8 cellular contexts compared by ENCODE assay signal in the genomic region with DNA sequence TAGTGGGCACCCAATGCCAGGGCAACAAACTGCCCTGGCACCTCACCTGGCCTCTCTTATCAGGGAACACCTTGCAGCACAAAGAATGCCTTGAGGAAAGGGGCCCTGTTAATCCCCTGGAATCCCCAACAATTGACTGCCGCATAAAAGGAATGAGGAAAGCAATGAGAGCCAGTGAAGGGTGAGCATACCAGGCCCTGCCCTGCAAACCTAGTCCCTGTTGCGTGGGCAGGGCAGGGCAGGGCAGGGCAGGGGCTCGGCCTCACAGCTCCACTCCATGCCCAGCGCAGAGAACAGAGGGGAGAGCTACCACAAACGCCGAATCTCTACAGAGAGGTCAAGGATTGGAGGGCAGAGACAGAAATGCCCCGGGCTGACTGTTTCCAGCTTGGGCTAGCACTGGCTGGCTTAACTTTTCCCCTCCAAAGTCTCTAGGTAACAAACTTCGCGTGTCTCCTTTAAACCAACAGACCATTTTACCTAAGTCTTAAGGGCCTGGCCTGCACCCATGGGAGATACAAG. TPM values are rescaled to one million over a fixed set of nuclear protein-coding genes. Genes with fewer than 3 reads are reported as not detected.
DNase-seq lines count a peak whose midpoint lies in the region; ATAC-seq, FAIRE-seq and TF ChIP-seq lines count a peak whose summit lies in the region.

No MANE protein-coding gene starts in this region.

- H3K4me1 Mint-ChIP-seq in chondrocyte (ENCODE audit: low read depth), result peaks cover 73% of the 10 kb centered on the region
- H3K4me1 Mint-ChIP-seq in type B pancreatic cell (ENCODE audit: unreplicated experiment), result peaks cover 48% of the 10 kb centered on the region

- H3K9me3 ChIP-seq in lower lobe of right lung, result no peaks in the 10 kb centered on the region

- FAIRE-seq in frontal cortex (lab: Jason Lieb, UNC), result no peak

- H3K27ac Mint-ChIP-seq in chondrocyte (ENCODE audit: unreplicated experiment) (peak overlapping the region; percentile 94), type B pancreatic cell (peak overlapping the region; percentile 100)

- H3K27me3 Mint-ChIP-seq in chondrocyte (ENCODE audit: low read depth) (no peaks in the 10 kb centered on the region), type B pancreatic cell (peaks cover 3% of the 10 kb centered on the region)

- H3K36me3 Mint-ChIP-seq in chondrocyte (ENCODE audit: low read depth) (peaks cover 2% of the 10 kb centered on the region), type B pancreatic cell (peaks cover 10% of the 10 kb centered on the region)

- H3K27ac ChIP-seq in lower lobe of right lung, result peak overlapping the region; percentile 99

- no peak for TF ChIP-seq POLR2A in NB4 (IDR thresholded peaks at IDR 0.05; ENCODE audit: extremely low read depth, insufficient read length)

- DNase-seq in EL (peak; percentile 48), NB4 (ENCODE audit: low read depth) (peak; percentile 38), chondrocyte (ENCODE audit: low spot score) (no peak), lower lobe of right lung (peak; percentile 80), type B pancreatic cell (ENCODE audit: extremely low spot score, unreplicated experiment) (no peak), frontal cortex (ENCODE audit: low spot score in 2 of 2) (no peak), iPS-NIHi7 (ENCODE audit: extremely low spot score) (no peak)
- no peak for DNase-seq in stimulated activated CD4-positive, alpha-beta T cell treated with anti-CD3 and anti-CD28 coated beads, Interleukin-12 subunit alpha, Interleukin-12 subunit beta, amount 100 ng/mL, for 4 hours

- H3K4me3 ChIP-seq in NB4 (ENCODE audit: low read depth, low read length) (peak overlapping the region; percentile 79), lower lobe of right lung (peak overlapping the region; percentile 71)

- no peak for TF ChIP-seq CTCF in NB4 (IDR thresholded peaks at IDR 0.05; ENCODE audit: low read depth, low read length)
- no peak for TF ChIP-seq CTCF in chondrocyte (IDR thresholded peaks at IDR 0.05)
- TF ChIP-seq CTCF in lower lobe of right lung (IDR thresholded peaks at IDR 0.05), result no peak
- TF ChIP-seq CTCF in type B pancreatic cell (conservative IDR thresholded peaks at IDR 0.05), result no peak

- ATAC-seq in lower lobe of right lung, result peak; percentile 83 to 84

- H3K9me3 Mint-ChIP-seq in chondrocyte (ENCODE audit: low read depth), result no peaks in the 10 kb centered on the region
- no peaks in the 10 kb centered on the region for H3K9me3 Mint-ChIP-seq in type B pancreatic cell

- H3K4me3 Mint-ChIP-seq in chondrocyte (ENCODE audit: unreplicated experiment), result peak overlapping the region; percentile 87
- peak overlapping the region; percentile 97 for H3K4me3 Mint-ChIP-seq in type B pancreatic cell

- peaks cover 63% of the 10 kb centered on the region for H3K4me1 ChIP-seq in lower lobe of right lung

- H3K27me3 ChIP-seq in lower lobe of right lung (ENCODE audit: low read depth), result no peaks in the 10 kb centered on the region

- H3K36me3 ChIP-seq in lower lobe of right lung, result no peaks in the 10 kb centered on the region

- intact Hi-C loops in lower lobe of right lung (cut with DNase I), result loop anchor here (10.0 kb wide), 1 partner anchor 59 kb away; no protein-coding TSS in a partner anchor

RNA-seq across cellular contexts. Expression of a gene that starts 1.1 kb away (rescaled TPM):
- total RNA-seq in chondrocyte (98.0 to 139 TPM (median 133 TPM) in 3 replicates), lower lobe of right lung (306 TPM), type B pancreatic cell (ENCODE audit: low replicate concordance) (122 and 248 TPM in 2 replicates), frontal cortex (2.0 TPM)

Comparison
In these comparisons a context has a peak if more than half of its experiments do, and no peak if none do; other contexts are left out.
1. DNase-seq: peak in EL (single experiment), NB4 (single experiment) and lower lobe of right lung (single experiment); none in chondrocyte (single experiment), type B pancreatic cell (single experiment), frontal cortex (0 of 2), stimulated activated CD4-positive, alpha-beta T cell treated with anti-CD3 and anti-CD28 coated beads, Interleukin-12 subunit alpha, Interleukin-12 subunit beta, amount 100 ng/mL, for 4 hours (single experiment) and iPS-NIHi7 (single experiment).
2. RNA of a gene that starts 1.1 kb away (total RNA-seq): 306 TPM in lower lobe of right lung (single experiment), 98.0 to 139 TPM in chondrocyte and 122 to 248 TPM in type B pancreatic cell; 2.0 TPM in frontal cortex (single experiment); every median in the first group is over 10 times any median in the second.